In genomic region chr12:54081581-54082401, GRCh38 we compare ENCODE assay signal across 1 cellular context.
A peak's percentile ranks its signal among the peaks of the same experiment; 100 is the strongest.
TF ChIP-seq lines count a peak whose summit lies in the region.

No MANE protein-coding gene starts in this region.

TF ChIP-seq in GM12878, 131 proteins besides CTCF, POLR2A, EP300 and RAD21 (continued from another document):
- peak; percentile 46; the same call in 1 of the 2 replicates for TF ChIP-seq ZBTB40 (IDR thresholded peaks at IDR 0.05; ENCODE audit: borderline replicate concordance)
